ENCODE assay signal across 1 cellular context in genomic region chr3:56916697-56917336, GRCh38.
TF ChIP-seq lines count a peak whose summit lies in the region.

No MANE protein-coding gene starts in this region.

TF ChIP-seq in IMR-90, 13 proteins besides CTCF, POLR2A, EP300 and RAD21:
- TF ChIP-seq CHD1 (IDR thresholded peaks at IDR 0.05; ENCODE audit: low read depth, low read length), result no peak
- no peak for TF ChIP-seq BHLHE40 (IDR thresholded peaks at IDR 0.05; ENCODE audit: low read depth, low read length)
- TF ChIP-seq RFX5 (IDR thresholded peaks at IDR 0.05; ENCODE audit: low read depth, low read length), result no peak
- TF ChIP-seq NFE2L2 (IDR thresholded peaks at IDR 0.05; ENCODE audit: low read depth, low read length), result no peak
- TF ChIP-seq CEBPB (IDR thresholded peaks at IDR 0.05; ENCODE audit: low read depth, low read length), result no peak
- no peak for TF ChIP-seq FOS (IDR thresholded peaks at IDR 0.05; ENCODE audit: low read depth, low read length)
- TF ChIP-seq RCOR1 (IDR thresholded peaks at IDR 0.05; ENCODE audit: insufficient replicate concordance, low read length), result no peak
- TF ChIP-seq SMC3 (IDR thresholded peaks at IDR 0.05; ENCODE audit: low read depth, low read length), result no peak
- TF ChIP-seq, protein P1, sequence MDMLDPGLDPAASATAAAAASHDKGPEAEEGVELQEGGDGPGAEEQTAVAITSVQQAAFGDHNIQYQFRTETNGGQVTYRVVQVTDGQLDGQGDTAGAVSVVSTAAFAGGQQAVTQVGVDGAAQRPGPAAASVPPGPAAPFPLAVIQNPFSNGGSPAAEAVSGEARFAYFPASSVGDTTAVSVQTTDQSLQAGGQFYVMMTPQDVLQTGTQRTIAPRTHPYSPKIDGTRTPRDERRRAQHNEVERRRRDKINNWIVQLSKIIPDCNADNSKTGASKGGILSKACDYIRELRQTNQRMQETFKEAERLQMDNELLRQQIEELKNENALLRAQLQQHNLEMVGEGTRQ (IDR thresholded peaks at IDR 0.05; ENCODE audit: low read depth, low read length), result no peak
- TF ChIP-seq, protein P2, sequence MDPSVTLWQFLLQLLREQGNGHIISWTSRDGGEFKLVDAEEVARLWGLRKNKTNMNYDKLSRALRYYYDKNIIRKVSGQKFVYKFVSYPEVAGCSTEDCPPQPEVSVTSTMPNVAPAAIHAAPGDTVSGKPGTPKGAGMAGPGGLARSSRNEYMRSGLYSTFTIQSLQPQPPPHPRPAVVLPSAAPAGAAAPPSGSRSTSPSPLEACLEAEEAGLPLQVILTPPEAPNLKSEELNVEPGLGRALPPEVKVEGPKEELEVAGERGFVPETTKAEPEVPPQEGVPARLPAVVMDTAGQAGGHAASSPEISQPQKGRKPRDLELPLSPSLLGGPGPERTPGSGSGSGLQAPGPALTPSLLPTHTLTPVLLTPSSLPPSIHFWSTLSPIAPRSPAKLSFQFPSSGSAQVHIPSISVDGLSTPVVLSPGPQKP (IDR thresholded peaks at IDR 0.05; ENCODE audit: borderline replicate concordance, low read depth, low read length), result no peak
- TF ChIP-seq MAZ (IDR thresholded peaks at IDR 0.05; ENCODE audit: borderline replicate concordance, low read depth, low read length), result no peak
- TF ChIP-seq MXI1 (IDR thresholded peaks at IDR 0.05; ENCODE audit: borderline replicate concordance, low read depth, low read length), result no peak
